In genomic region chr5:14695152-14695551, GRCh38 we compare ENCODE assay signal across 1 cellular context.
TF ChIP-seq lines count a peak whose summit lies in the region.

No MANE protein-coding gene starts in this region.

TF ChIP-seq in GM23338, 12 proteins besides CTCF, POLR2A, EP300 and RAD21 (continued from another document):
- TF ChIP-seq, protein P1, sequence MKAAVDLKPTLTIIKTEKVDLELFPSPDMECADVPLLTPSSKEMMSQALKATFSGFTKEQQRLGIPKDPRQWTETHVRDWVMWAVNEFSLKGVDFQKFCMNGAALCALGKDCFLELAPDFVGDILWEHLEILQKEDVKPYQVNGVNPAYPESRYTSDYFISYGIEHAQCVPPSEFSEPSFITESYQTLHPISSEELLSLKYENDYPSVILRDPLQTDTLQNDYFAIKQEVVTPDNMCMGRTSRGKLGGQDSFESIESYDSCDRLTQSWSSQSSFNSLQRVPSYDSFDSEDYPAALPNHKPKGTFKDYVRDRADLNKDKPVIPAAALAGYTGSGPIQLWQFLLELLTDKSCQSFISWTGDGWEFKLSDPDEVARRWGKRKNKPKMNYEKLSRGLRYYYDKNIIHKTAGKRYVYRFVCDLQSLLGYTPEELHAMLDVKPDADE (IDR thresholded peaks at IDR 0.05) = no peak
- no peak for TF ChIP-seq REST (IDR thresholded peaks at IDR 0.05; ENCODE audit: unreplicated experiment)
- no peak for TF ChIP-seq POLR2AphosphoS5 (IDR thresholded peaks at IDR 0.05; ENCODE audit: low read depth)
- no peak for TF ChIP-seq NANOG (IDR thresholded peaks at IDR 0.05; ENCODE audit: borderline replicate concordance)
- TF ChIP-seq ZNF462 (CRISPR knock-in tag; IDR thresholded peaks at IDR 0.05) = no peak
- TF ChIP-seq STAT1 (IDR thresholded peaks at IDR 0.05; ENCODE audit: unreplicated experiment) = no peak
